2 cellular contexts compared by ENCODE assay signal in genomic region chr22:35544189-35544588, GRCh38.
TF ChIP-seq lines count a peak whose summit lies in the region.

No MANE protein-coding gene starts in this region.

TF ChIP-seq in IMR-90, 13 proteins besides CTCF, POLR2A, EP300 and RAD21:
- no peak for TF ChIP-seq USF2 (IDR thresholded peaks at IDR 0.05; ENCODE audit: low read depth, low read length)
- no peak for TF ChIP-seq SMC3 (IDR thresholded peaks at IDR 0.05; ENCODE audit: low read depth, low read length)
- TF ChIP-seq RFX5 (IDR thresholded peaks at IDR 0.05; ENCODE audit: low read depth, low read length): no peak
- no peak for TF ChIP-seq NFE2L2 (IDR thresholded peaks at IDR 0.05; ENCODE audit: low read depth, low read length)
- no peak for TF ChIP-seq CHD1 (IDR thresholded peaks at IDR 0.05; ENCODE audit: low read depth, low read length)
- TF ChIP-seq RCOR1 (IDR thresholded peaks at IDR 0.05; ENCODE audit: insufficient replicate concordance, low read length): no peak
- no peak for TF ChIP-seq BHLHE40 (IDR thresholded peaks at IDR 0.05; ENCODE audit: low read depth, low read length)
- no peak for TF ChIP-seq CEBPB (IDR thresholded peaks at IDR 0.05; ENCODE audit: low read depth, low read length)

TF ChIP-seq in H1, 55 proteins besides CTCF, POLR2A, EP300 and RAD21:
- TF ChIP-seq CBX8 (IDR thresholded peaks at IDR 0.05; ENCODE audit: borderline replicate concordance, low read depth, low read length) (no peak), TEAD4 (IDR thresholded peaks at IDR 0.05; ENCODE audit: low read depth, low read length) (no peak), FOSL1 (IDR thresholded peaks at IDR 0.05; ENCODE audit: insufficient read depth, low read depth, low read length) (no peak), SIRT6 (IDR thresholded peaks at IDR 0.05; ENCODE audit: low read length) (no peak), SAP30 (IDR thresholded peaks at IDR 0.05; ENCODE audit: insufficient read depth, insufficient replicate concordance, low read length) (no peak)
- TF ChIP-seq, protein P1, sequence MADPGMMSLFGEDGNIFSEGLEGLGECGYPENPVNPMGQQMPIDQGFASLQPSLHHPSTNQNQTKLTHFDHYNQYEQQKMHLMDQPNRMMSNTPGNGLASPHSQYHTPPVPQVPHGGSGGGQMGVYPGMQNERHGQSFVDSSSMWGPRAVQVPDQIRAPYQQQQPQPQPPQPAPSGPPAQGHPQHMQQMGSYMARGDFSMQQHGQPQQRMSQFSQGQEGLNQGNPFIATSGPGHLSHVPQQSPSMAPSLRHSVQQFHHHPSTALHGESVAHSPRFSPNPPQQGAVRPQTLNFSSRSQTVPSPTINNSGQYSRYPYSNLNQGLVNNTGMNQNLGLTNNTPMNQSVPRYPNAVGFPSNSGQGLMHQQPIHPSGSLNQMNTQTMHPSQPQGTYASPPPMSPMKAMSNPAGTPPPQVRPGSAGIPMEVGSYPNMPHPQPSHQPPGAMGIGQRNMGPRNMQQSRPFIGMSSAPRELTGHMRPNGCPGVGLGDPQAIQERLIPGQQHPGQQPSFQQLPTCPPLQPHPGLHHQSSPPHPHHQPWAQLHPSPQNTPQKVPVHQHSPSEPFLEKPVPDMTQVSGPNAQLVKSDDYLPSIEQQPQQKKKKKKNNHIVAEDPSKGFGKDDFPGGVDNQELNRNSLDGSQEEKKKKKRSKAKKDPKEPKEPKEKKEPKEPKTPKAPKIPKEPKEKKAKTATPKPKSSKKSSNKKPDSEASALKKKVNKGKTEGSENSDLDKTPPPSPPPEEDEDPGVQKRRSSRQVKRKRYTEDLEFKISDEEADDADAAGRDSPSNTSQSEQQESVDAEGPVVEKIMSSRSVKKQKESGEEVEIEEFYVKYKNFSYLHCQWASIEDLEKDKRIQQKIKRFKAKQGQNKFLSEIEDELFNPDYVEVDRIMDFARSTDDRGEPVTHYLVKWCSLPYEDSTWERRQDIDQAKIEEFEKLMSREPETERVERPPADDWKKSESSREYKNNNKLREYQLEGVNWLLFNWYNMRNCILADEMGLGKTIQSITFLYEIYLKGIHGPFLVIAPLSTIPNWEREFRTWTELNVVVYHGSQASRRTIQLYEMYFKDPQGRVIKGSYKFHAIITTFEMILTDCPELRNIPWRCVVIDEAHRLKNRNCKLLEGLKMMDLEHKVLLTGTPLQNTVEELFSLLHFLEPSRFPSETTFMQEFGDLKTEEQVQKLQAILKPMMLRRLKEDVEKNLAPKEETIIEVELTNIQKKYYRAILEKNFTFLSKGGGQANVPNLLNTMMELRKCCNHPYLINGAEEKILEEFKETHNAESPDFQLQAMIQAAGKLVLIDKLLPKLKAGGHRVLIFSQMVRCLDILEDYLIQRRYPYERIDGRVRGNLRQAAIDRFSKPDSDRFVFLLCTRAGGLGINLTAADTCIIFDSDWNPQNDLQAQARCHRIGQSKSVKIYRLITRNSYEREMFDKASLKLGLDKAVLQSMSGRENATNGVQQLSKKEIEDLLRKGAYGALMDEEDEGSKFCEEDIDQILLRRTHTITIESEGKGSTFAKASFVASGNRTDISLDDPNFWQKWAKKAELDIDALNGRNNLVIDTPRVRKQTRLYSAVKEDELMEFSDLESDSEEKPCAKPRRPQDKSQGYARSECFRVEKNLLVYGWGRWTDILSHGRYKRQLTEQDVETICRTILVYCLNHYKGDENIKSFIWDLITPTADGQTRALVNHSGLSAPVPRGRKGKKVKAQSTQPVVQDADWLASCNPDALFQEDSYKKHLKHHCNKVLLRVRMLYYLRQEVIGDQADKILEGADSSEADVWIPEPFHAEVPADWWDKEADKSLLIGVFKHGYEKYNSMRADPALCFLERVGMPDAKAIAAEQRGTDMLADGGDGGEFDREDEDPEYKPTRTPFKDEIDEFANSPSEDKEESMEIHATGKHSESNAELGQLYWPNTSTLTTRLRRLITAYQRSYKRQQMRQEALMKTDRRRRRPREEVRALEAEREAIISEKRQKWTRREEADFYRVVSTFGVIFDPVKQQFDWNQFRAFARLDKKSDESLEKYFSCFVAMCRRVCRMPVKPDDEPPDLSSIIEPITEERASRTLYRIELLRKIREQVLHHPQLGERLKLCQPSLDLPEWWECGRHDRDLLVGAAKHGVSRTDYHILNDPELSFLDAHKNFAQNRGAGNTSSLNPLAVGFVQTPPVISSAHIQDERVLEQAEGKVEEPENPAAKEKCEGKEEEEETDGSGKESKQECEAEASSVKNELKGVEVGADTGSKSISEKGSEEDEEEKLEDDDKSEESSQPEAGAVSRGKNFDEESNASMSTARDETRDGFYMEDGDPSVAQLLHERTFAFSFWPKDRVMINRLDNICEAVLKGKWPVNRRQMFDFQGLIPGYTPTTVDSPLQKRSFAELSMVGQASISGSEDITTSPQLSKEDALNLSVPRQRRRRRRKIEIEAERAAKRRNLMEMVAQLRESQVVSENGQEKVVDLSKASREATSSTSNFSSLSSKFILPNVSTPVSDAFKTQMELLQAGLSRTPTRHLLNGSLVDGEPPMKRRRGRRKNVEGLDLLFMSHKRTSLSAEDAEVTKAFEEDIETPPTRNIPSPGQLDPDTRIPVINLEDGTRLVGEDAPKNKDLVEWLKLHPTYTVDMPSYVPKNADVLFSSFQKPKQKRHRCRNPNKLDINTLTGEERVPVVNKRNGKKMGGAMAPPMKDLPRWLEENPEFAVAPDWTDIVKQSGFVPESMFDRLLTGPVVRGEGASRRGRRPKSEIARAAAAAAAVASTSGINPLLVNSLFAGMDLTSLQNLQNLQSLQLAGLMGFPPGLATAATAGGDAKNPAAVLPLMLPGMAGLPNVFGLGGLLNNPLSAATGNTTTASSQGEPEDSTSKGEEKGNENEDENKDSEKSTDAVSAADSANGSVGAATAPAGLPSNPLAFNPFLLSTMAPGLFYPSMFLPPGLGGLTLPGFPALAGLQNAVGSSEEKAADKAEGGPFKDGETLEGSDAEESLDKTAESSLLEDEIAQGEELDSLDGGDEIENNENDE (IDR thresholded peaks at IDR 0.05; ENCODE audit: insufficient replicate concordance, low read length): no peak
